In the genomic region with DNA sequence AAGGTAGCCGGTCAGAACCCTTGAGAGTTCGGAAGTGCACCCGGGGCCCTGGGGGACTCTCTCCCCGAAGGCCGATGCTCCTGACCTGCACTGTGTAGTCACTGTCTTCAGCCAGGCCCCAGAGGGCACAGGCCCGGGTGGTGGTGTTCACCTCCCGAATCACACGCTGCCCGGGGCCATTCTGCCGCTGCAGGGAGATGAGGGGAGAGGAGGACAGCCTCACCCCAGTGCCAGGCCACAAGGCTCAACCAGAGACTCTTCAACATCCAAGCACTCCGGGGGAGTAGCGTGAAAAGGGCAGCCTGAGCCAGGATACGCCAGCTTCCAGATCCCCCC, we compare ENCODE assay signal across 10 cellular contexts. TPM values are rescaled to one million over a fixed set of nuclear protein-coding genes. Genes with fewer than 3 reads are reported as not detected.
DNase-seq lines count a peak whose midpoint lies in the region; ATAC-seq, FAIRE-seq and TF ChIP-seq lines count a peak whose summit lies in the region.
"Had no signal": no experiment of that assay in that cellular context is flagged by ENCODE, and none has a peak within 500 bp of the region (broad histone marks: within the 10 kb centered on the region; RNA-seq: fewer than 3 reads in every experiment).

No MANE protein-coding gene starts in this region.

- no peak for FAIRE-seq in D721Med (lab: Jason Lieb, UNC)
- FAIRE-seq: GM12878 had no signal

- no peak for TF ChIP-seq CTCF in vagina (IDR thresholded peaks at IDR 0.05)
- TF ChIP-seq CTCF in GM10248 (IDR thresholded peaks at IDR 0.05; ENCODE audit: control extremely low read depth, extremely low read depth, low read depth, missing control alignments): no peak
- TF ChIP-seq CTCF in right atrium auricular region (IDR thresholded peaks at IDR 0.05): no peak
- no peak for TF ChIP-seq CTCF in D721Med (IDR thresholded peaks at IDR 0.05; ENCODE audit: insufficient read depth, missing control alignments)

- H3K27me3 ChIP-seq in muscle layer of duodenum (ENCODE audit: low read depth, low read length) (no peaks in the 10 kb centered on the region), vagina (no peaks in the 10 kb centered on the region), right atrium auricular region (no peaks in the 10 kb centered on the region)

- no peaks in the 10 kb centered on the region for H3K9me3 ChIP-seq in muscle layer of duodenum (ENCODE audit: control insufficient read depth in 1 of 2, low read length in 2 of 2)
- no peaks in the 10 kb centered on the region for H3K9me3 ChIP-seq in vagina
- no peaks in the 10 kb centered on the region for H3K9me3 ChIP-seq in right atrium auricular region

- peak overlapping the region; percentile 51 for H3K4me3 Mint-ChIP-seq in activated naive CD4-positive, alpha-beta T cell treated with anti-CD3 and anti-CD28 coated beads, Interleukin-2, amount 10 ng/mL, durations not matched to agents 7 days and 5 days

- no peak overlapping the region for H3K27ac ChIP-seq in muscle layer of duodenum (ENCODE audit: low read length)
- no peak overlapping the region for H3K27ac ChIP-seq in vagina
- peak overlapping the region in 1 of 2 donors; percentile 48 for H3K27ac ChIP-seq in right atrium auricular region

- H3K36me3 Mint-ChIP-seq in activated naive CD4-positive, alpha-beta T cell treated with anti-CD3 and anti-CD28 coated beads, Interleukin-2, amount 10 ng/mL, durations not matched to agents 7 days and 5 days: no peaks in the 10 kb centered on the region
- peaks cover 6 to 8% of the 10 kb centered on the region in 2 donors for H3K36me3 Mint-ChIP-seq in activated naive CD4-positive, alpha-beta T cell treated with anti-CD3 and anti-CD28 coated beads, Interleukin-2, amount 50 U/mL, for 72 hours

- H3K27ac Mint-ChIP-seq in activated naive CD4-positive, alpha-beta T cell treated with anti-CD3 and anti-CD28 coated beads, Interleukin-2, amount 10 ng/mL, durations not matched to agents 7 days and 5 days: no peak overlapping the region
- H3K27ac Mint-ChIP-seq in activated naive CD4-positive, alpha-beta T cell treated with anti-CD3 and anti-CD28 coated beads, Interleukin-2, amount 50 U/mL, for 72 hours: peak overlapping the region in 1 of 2 donors; percentile 36

- no peak for ATAC-seq in activated naive CD4-positive, alpha-beta T cell treated with anti-CD3 and anti-CD28 coated beads, Interleukin-2, amount 50 U/mL, for 72 hours
- ATAC-seq: GM12878 had no signal

- CTCF ChIA-PET in activated naive CD4-positive, alpha-beta T cell treated with anti-CD3 and anti-CD28 coated beads, Interleukin-2, amount 10 ng/mL, durations not matched to agents 7 days and 5 days (lab: Charles Lee): no interaction called here
- CTCF ChIA-PET in GM10248 (lab: Yijun Ruan, JAX): interaction anchor here (2.0 kb wide), 1 partner anchor 14 kb away, joined by 4 read pairs; no protein-coding TSS in a partner anchor

- POLR2A ChIA-PET in GM10248 (lab: Yijun Ruan, JAX): no interaction called here

- no peak for DNase-seq in activated naive CD4-positive, alpha-beta T cell treated with anti-CD3 and anti-CD28 coated beads, Interleukin-2, amount 10 ng/mL, durations not matched to agents 7 days and 5 days
- DNase-seq in activated naive CD4-positive, alpha-beta T cell treated with anti-CD3 and anti-CD28 coated beads, Interleukin-2, amount 50 U/mL, for 72 hours (ENCODE audit: low spot score in 2 of 2): no peak
- DNase-seq in cerebellum (ENCODE audit: low spot score) (peak; percentile 6), vagina (ENCODE audit: extremely low spot score in 2 of 2) (no peak), GM10248 (ENCODE audit: extremely low spot score) (no peak), right atrium auricular region (ENCODE audit: low spot score) (no peak), D721Med (ENCODE audit: insufficient read length, low spot score) (no peak)
- DNase-seq: SHP77 treated with DMSO at 0.1 percent for 48 hours had no signal

- peaks cover 25% of the 10 kb centered on the region for H3K4me1 Mint-ChIP-seq in activated naive CD4-positive, alpha-beta T cell treated with anti-CD3 and anti-CD28 coated beads, Interleukin-2, amount 10 ng/mL, durations not matched to agents 7 days and 5 days

- no peaks in the 10 kb centered on the region for H3K9me3 Mint-ChIP-seq in activated naive CD4-positive, alpha-beta T cell treated with anti-CD3 and anti-CD28 coated beads, Interleukin-2, amount 10 ng/mL, durations not matched to agents 7 days and 5 days
- H3K9me3 Mint-ChIP-seq in activated naive CD4-positive, alpha-beta T cell treated with anti-CD3 and anti-CD28 coated beads, Interleukin-2, amount 50 U/mL, for 72 hours: no peaks in the 10 kb centered on the region

- H3K4me1 ChIP-seq in muscle layer of duodenum (ENCODE audit: control insufficient read depth in 1 of 2, insufficient read depth in 2 of 2, low read length in 2 of 2): peaks cover 3 to 5% of the 10 kb centered on the region in 2 donors
- H3K4me1 ChIP-seq in vagina: peaks cover 20% of the 10 kb centered on the region
- H3K4me1 ChIP-seq in right atrium auricular region: peaks cover 0 to 25% of the 10 kb centered on the region in 2 donors

- intact Hi-C loops in vagina (cut with DNase I): loop anchor here (5.0 kb wide), 1 partner anchor 133 kb away; a partner anchor contains a TSS

- no peak for TF ChIP-seq POLR2A in vagina (IDR thresholded peaks at IDR 0.05)

- peak overlapping the region; percentile 41 to 70 for H3K4me3 ChIP-seq in muscle layer of duodenum (ENCODE audit: low read depth in 1 of 2, low read length in 2 of 2)
- peak overlapping the region; percentile 53 to 87 for H3K4me3 ChIP-seq in vagina
- no peak overlapping the region for H3K4me3 ChIP-seq in right atrium auricular region
- H3K4me3 ChIP-seq: GM12878 had no signal

- H3K36me3 ChIP-seq in muscle layer of duodenum (ENCODE audit: control insufficient read depth in 1 of 2, insufficient read depth in 2 of 2, low read length in 2 of 2): peaks cover 0 to 7% of the 10 kb centered on the region in 2 donors
- no peaks in the 10 kb centered on the region for H3K36me3 ChIP-seq in vagina
- no peaks in the 10 kb centered on the region for H3K36me3 ChIP-seq in right atrium auricular region

- H3K27me3 Mint-ChIP-seq in activated naive CD4-positive, alpha-beta T cell treated with anti-CD3 and anti-CD28 coated beads, Interleukin-2, amount 10 ng/mL, durations not matched to agents 7 days and 5 days: peaks cover 65% of the 10 kb centered on the region

RNA-seq across cellular contexts. Expression of a gene that starts 1.1 kb away (rescaled TPM):
- total RNA-seq in activated naive CD4-positive, alpha-beta T cell treated with anti-CD3 and anti-CD28 coated beads, Interleukin-2, amount 50 U/mL, for 72 hours: not detected
- total RNA-seq in cerebellum: 24.9 TPM
- 18.2 TPM for total RNA-seq in vagina
- total RNA-seq in right atrium auricular region: 10 to 100 TPM in 1 of 2 donors, 1 to 10 TPM in 1; 2.2 to 19.3 TPM

RNA-seq across cellular contexts. Expression of a gene that starts 2.7 kb away (rescaled TPM):
- total RNA-seq in activated naive CD4-positive, alpha-beta T cell treated with anti-CD3 and anti-CD28 coated beads, Interleukin-2, amount 50 U/mL, for 72 hours: not detected
- total RNA-seq in cerebellum (0.54 TPM), vagina (0.98 TPM), right atrium auricular region (1 to 10 TPM in 1 of 2 donors, not detected in 1; 1.9 TPM)
- total RNA-seq: GM12878 had no signal

RNA-seq across cellular contexts. Expression of a gene that starts 4.4 kb away (rescaled TPM):
- 10 to 100 TPM; 15.8 to 16.4 TPM for total RNA-seq in activated naive CD4-positive, alpha-beta T cell treated with anti-CD3 and anti-CD28 coated beads, Interleukin-2, amount 50 U/mL, for 72 hours
- 48.3 TPM for total RNA-seq in cerebellum
- total RNA-seq in vagina: 30.7 TPM
- total RNA-seq in right atrium auricular region: 10 to 100 TPM; 14.4 to 18.2 TPM

RNA-seq across cellular contexts. Expression of a gene that starts 51.7 kb away (rescaled TPM):
- total RNA-seq in activated naive CD4-positive, alpha-beta T cell treated with anti-CD3 and anti-CD28 coated beads, Interleukin-2, amount 50 U/mL, for 72 hours: 1 to 10 TPM; 7.9 to 8.3 TPM
- not detected for total RNA-seq in cerebellum
- 3.9 TPM for total RNA-seq in vagina
- 1 to 10 TPM in 1 of 2 donors, not detected in 1; 1.2 TPM for total RNA-seq in right atrium auricular region

Comparison
In these comparisons a context has a peak if more than half of its experiments do, and no peak if none do; other contexts are left out.
1. H3K4me3 ChIP-seq: peak in muscle layer of duodenum (2 of 2) and vagina (2 of 2); none in right atrium auricular region (0 of 2).